ENCODE assay signal across 17 cellular contexts in genomic region chr22:38835888-38836301, GRCh38. TPM values are rescaled to one million over a fixed set of nuclear protein-coding genes. Genes with fewer than 3 reads are reported as not detected.
DNase-seq lines count a peak whose midpoint lies in the region; ATAC-seq, FAIRE-seq and TF ChIP-seq lines count a peak whose summit lies in the region.
"Had no signal": no experiment of that assay in that cellular context is flagged by ENCODE, and none has a peak within 500 bp of the region (broad histone marks: within the 10 kb centered on the region; RNA-seq: fewer than 3 reads in every experiment).

No MANE protein-coding gene starts in this region.

- H3K4me1 ChIP-seq in IMR-90 (ENCODE audit: control insufficient read depth, insufficient read depth, low read length) (peaks cover 2% of the 10 kb centered on the region; the same call in 1 of the 2 replicates), astrocyte (ENCODE audit: insufficient read depth, low read length) (peaks cover 13% of the 10 kb centered on the region), stomach (peaks cover 0 to 4% (median under 1%) of the 10 kb centered on the region in 4 donors), body of pancreas (peaks cover under 1% of the 10 kb centered on the region)
- H3K4me1 ChIP-seq: foreskin keratinocyte, suprapubic skin had no signal

- no peak overlapping the region for H3K27ac Mint-ChIP-seq in astrocyte (ENCODE audit: unreplicated experiment)
- H3K27ac Mint-ChIP-seq in activated CD4-positive, alpha-beta memory T cell treated with anti-CD3 and anti-CD28 coated beads for 36 hours = no peak overlapping the region
- H3K27ac Mint-ChIP-seq: T-helper 17 cell had no signal

- no peak overlapping the region for H4K5ac ChIP-seq in IMR-90 (ENCODE audit: low read depth, low read length)

- no peak overlapping the region for H3K14ac ChIP-seq in IMR-90 (replicated peaks; ENCODE audit: low read depth, low read length)

- H2AFZ ChIP-seq in IMR-90 (replicated peaks; ENCODE audit: low read length, poor library complexity) = peak overlapping the region; percentile 56
- H2AFZ ChIP-seq in astrocyte (ENCODE audit: low read depth, low read length) = peak overlapping the region; percentile 47

- ATAC-seq in IMR-90 (ENCODE audit: low read depth) (peak; percentile 40), HG03469 (IDR thresholded peaks at IDR 0.05; ENCODE audit: unreplicated experiment) (no peak), body of pancreas (no peak)
- ATAC-seq: foreskin keratinocyte, sciatic nerve, T-helper 17 cell had no signal

- H4K91ac ChIP-seq in IMR-90 (ENCODE audit: insufficient read depth, low read depth, low read length) = no peak overlapping the region

- H3K4me3 ChIP-seq in IMR-90 (ENCODE audit: insufficient read depth, low read depth, low read length) (no peak overlapping the region), astrocyte (ENCODE audit: insufficient read depth, low read depth, low read length) (peak overlapping the region; percentile 26), stomach (no peak overlapping the region), body of pancreas (no peak overlapping the region)
- H3K4me3 ChIP-seq: suprapubic skin had no signal

- H3K9me1 ChIP-seq in IMR-90 (ENCODE audit: insufficient read depth, low read length) = no peaks in the 10 kb centered on the region

- H2BK5ac ChIP-seq in IMR-90 (ENCODE audit: low read depth, low read length, poor library complexity, severe bottlenecking) = no peak overlapping the region

- H3K9ac ChIP-seq in IMR-90 (ENCODE audit: low read depth, low read length) = no peak overlapping the region
- H3K9ac ChIP-seq in astrocyte (ENCODE audit: low read length) = peak overlapping the region; percentile 22

- H3K56ac ChIP-seq in IMR-90 (ENCODE audit: extremely low read depth, insufficient read depth, low read length) = no peak overlapping the region

- H3K4ac ChIP-seq in IMR-90 (ENCODE audit: low read depth, low read length) = no peak overlapping the region

- no peak overlapping the region for H4K8ac ChIP-seq in IMR-90 (ENCODE audit: low read depth in 2 of 2, low read length in 2 of 2)

- WGBS in IMR-90 (ENCODE audit: extremely low coverage in 2 of 2, insufficient read length in 1 of 2), 2 experiments = 70% methylated on average over 4 of the region's 19 CpGs; no CpG with 5 or more reads in 1 of the 2 experiments
- WGBS in stomach, 5 donors = 60 to 73% (median 73%) methylated on average over 19 of the region's 19 CpGs
- WGBS in body of pancreas, 2 donors = 75 to 86% methylated on average over 14 to 19 of the region's 19 CpGs

- intact Hi-C loops in IMR-90 (cut with micrococcal nuclease) = no loop called here
- intact Hi-C loops in stomach (cut with DNase I; ENCODE audit: low total_unique reads) = no loop called here
- intact Hi-C loops in activated CD4-positive, alpha-beta memory T cell treated with anti-CD3 and anti-CD28 coated beads for 36 hours (cut with micrococcal nuclease) = no loop called here
- intact Hi-C loops in body of pancreas (cut with DNase I) = no loop called here

- peaks cover 3% of the 10 kb centered on the region; the same call in 1 of the 2 replicates for H3K27me3 ChIP-seq in IMR-90 (ENCODE audit: control insufficient read depth, insufficient read depth, low read length)
- peaks cover 3% of the 10 kb centered on the region for H3K27me3 ChIP-seq in astrocyte (ENCODE audit: insufficient read depth, low read length)
- peaks cover 0 to 4% (median 0%) of the 10 kb centered on the region in 3 donors for H3K27me3 ChIP-seq in stomach
- H3K27me3 ChIP-seq in body of pancreas = no peaks in the 10 kb centered on the region

- peaks cover 6% of the 10 kb centered on the region for H3K36me3 Mint-ChIP-seq in astrocyte (ENCODE audit: low read depth, unreplicated experiment)
- H3K36me3 Mint-ChIP-seq in activated CD4-positive, alpha-beta memory T cell treated with anti-CD3 and anti-CD28 coated beads for 36 hours = no peaks in the 10 kb centered on the region

- no peak overlapping the region for H2BK15ac ChIP-seq in IMR-90 (ENCODE audit: low read depth, low read length)

- H3K9me3 ChIP-seq in IMR-90 (ENCODE audit: control insufficient read depth, insufficient read depth, low read length) (no peaks in the 10 kb centered on the region), astrocyte (ENCODE audit: insufficient read depth, low read depth, low read length) (no peaks in the 10 kb centered on the region), stomach (no peaks in the 10 kb centered on the region), body of pancreas (no peaks in the 10 kb centered on the region)
- H3K9me3 ChIP-seq: suprapubic skin had no signal

- peaks cover 5% of the 10 kb centered on the region for H3K4me1 Mint-ChIP-seq in astrocyte (ENCODE audit: low read depth, unreplicated experiment)
- H3K4me1 Mint-ChIP-seq in activated CD4-positive, alpha-beta memory T cell treated with anti-CD3 and anti-CD28 coated beads for 36 hours (ENCODE audit: low read depth) = no peaks in the 10 kb centered on the region

- no peaks in the 10 kb centered on the region for H3K9me3 Mint-ChIP-seq in astrocyte (ENCODE audit: unreplicated experiment)
- H3K9me3 Mint-ChIP-seq in activated CD4-positive, alpha-beta memory T cell treated with anti-CD3 and anti-CD28 coated beads for 36 hours = no peaks in the 10 kb centered on the region

- no peak overlapping the region for H3K27ac ChIP-seq in IMR-90 (ENCODE audit: insufficient read depth, low read length)
- H3K27ac ChIP-seq in astrocyte (ENCODE audit: low read depth, low read length) = no peak overlapping the region
- H3K27ac ChIP-seq in stomach = no peak overlapping the region
- H3K27ac ChIP-seq in body of pancreas = no peak overlapping the region
- H3K27ac ChIP-seq: foreskin keratinocyte, suprapubic skin had no signal

- H2AK5ac ChIP-seq in IMR-90 (ENCODE audit: low read depth, low read length) = no peak overlapping the region

- CTCF ChIA-PET in IMR-90 (lab: Yijun Ruan, JAX) = interaction anchor here (1.5 kb wide), 1 partner anchor 67 kb away, joined by 3 read pairs; no protein-coding TSS in a partner anchor
- CTCF ChIA-PET in activated CD4-positive, alpha-beta memory T cell treated with anti-CD3 and anti-CD28 coated beads for 36 hours (lab: Charles Lee) = interaction anchor here (3.7 kb wide), 1 partner anchor 34 kb away, joined by 17 read pairs; no protein-coding TSS in a partner anchor

- no peak overlapping the region for H2BK20ac ChIP-seq in IMR-90 (ENCODE audit: low read depth, low read length)

- H3K4me2 ChIP-seq in IMR-90 (ENCODE audit: low read depth, low read length) (no peak overlapping the region), astrocyte (ENCODE audit: low read length) (peak overlapping the region; percentile 79)

- H4K20me1 ChIP-seq in IMR-90 (ENCODE audit: insufficient read depth, low read length) = no peaks in the 10 kb centered on the region; the same call in 1 of the 2 replicates
- peaks cover 7% of the 10 kb centered on the region for H4K20me1 ChIP-seq in astrocyte (ENCODE audit: insufficient read depth, low read length)

- TF ChIP-seq RAD21 in IMR-90 (IDR thresholded peaks at IDR 0.05; ENCODE audit: low read length) = no peak

- no TSS peak for BruUV-seq in IMR-90 (replicated peaks; lab: Mats Ljungman, UMichigan)

- no peak overlapping the region for H3K23ac ChIP-seq in IMR-90 (ENCODE audit: low read depth, low read length)

- H2AK9ac ChIP-seq in IMR-90 (replicated peaks; ENCODE audit: low read depth, low read length, poor library complexity) = no peak overlapping the region

- H3K27me3 Mint-ChIP-seq in astrocyte (ENCODE audit: low read depth, unreplicated experiment) = peaks cover 47% of the 10 kb centered on the region
- peaks cover 2% of the 10 kb centered on the region for H3K27me3 Mint-ChIP-seq in activated CD4-positive, alpha-beta memory T cell treated with anti-CD3 and anti-CD28 coated beads for 36 hours

- TF ChIP-seq CTCF in IMR-90 (conservative IDR thresholded peaks at IDR 0.05; ENCODE audit: low read depth, low read length) (no peak), astrocyte (IDR thresholded peaks at IDR 0.05; ENCODE audit: insufficient read depth, low read depth, low read length) (no peak), stomach (IDR thresholded peaks at IDR 0.05) (no peak), body of pancreas (IDR thresholded peaks at IDR 0.05) (no peak)

- FAIRE-seq in astrocyte (lab: Jason Lieb, UNC) = no peak

- no peak for TF ChIP-seq EP300 in stomach (IDR thresholded peaks at IDR 0.05)

- POLR2A ChIA-PET in IMR-90 (lab: Charles Lee; ENCODE audit: unreplicated experiment) = interaction anchor here (0.6 kb wide), 1 partner anchor 12 kb away, joined by 8 read pairs; no protein-coding TSS in a partner anchor
- POLR2A ChIA-PET in activated CD4-positive, alpha-beta memory T cell treated with anti-CD3 and anti-CD28 coated beads for 36 hours (lab: Charles Lee) = no interaction called here

- H3K18ac ChIP-seq in IMR-90 (ENCODE audit: low read depth, low read length) = no peak overlapping the region

- no peaks in the 10 kb centered on the region for H3K36me3 ChIP-seq in IMR-90 (ENCODE audit: control insufficient read depth, insufficient read depth, low read length)
- H3K36me3 ChIP-seq in astrocyte (ENCODE audit: insufficient read depth, low read length) = no peaks in the 10 kb centered on the region
- no peaks in the 10 kb centered on the region for H3K36me3 ChIP-seq in stomach
- H3K36me3 ChIP-seq in body of pancreas (replicated peaks in 1 of 2; ENCODE audit: insufficient read depth in 1 of 2, low read depth in 2 of 2) = no peaks in the 10 kb centered on the region
- H3K36me3 ChIP-seq: suprapubic skin had no signal

- dilution Hi-C loops in IMR-90 (cut with HindIII; ENCODE audit: low sequenced_read_pairs, unreplicated experiment) = no loop called here

- DNase-seq in ELR (ENCODE audit: low read depth) = peak; percentile 76
- peak; percentile 69 for DNase-seq in IMR-90
- peak; percentile 85 for DNase-seq in astrocyte (ENCODE audit: low read depth)
- DNase-seq in non-pigmented ciliary epithelial cell (ENCODE audit: low read depth) = peak; percentile 17
- no peak for DNase-seq in stomach
- no peak for DNase-seq in activated CD4-positive, alpha-beta memory T cell treated with anti-CD3 and anti-CD28 coated beads for 36 hours
- no peak for DNase-seq in body of pancreas
- DNase-seq: activated CD4-positive, CD25-positive, alpha-beta regulatory T cell treated with anti-CD3 and anti-CD28 coated beads, Interleukin-2, amount 50 U/mL, for 72 hours; foreskin keratinocyte; MM.1S; NCI-H1694 treated with DMSO at 0.1 percent for 48 hours; NCI-H446 treated with DMSO at 0.1 percent for 48 hours; SIG-M5; T-helper 17 cell had no signal

- H3K79me1 ChIP-seq in IMR-90 (ENCODE audit: low read depth in 1 of 2, low read length in 2 of 2) = no peaks in the 10 kb centered on the region

- in situ Hi-C loops in IMR-90 (cut with MboI; ENCODE audit: low sequenced_read_pairs) = no loop called here

- H3K4me3 Mint-ChIP-seq in astrocyte (ENCODE audit: unreplicated experiment) = no peak overlapping the region
- H3K4me3 Mint-ChIP-seq in activated CD4-positive, alpha-beta memory T cell treated with anti-CD3 and anti-CD28 coated beads for 36 hours = no peak overlapping the region
- H3K4me3 Mint-ChIP-seq: T-helper 17 cell had no signal

- TF ChIP-seq POLR2A in IMR-90 (IDR thresholded peaks at IDR 0.05; ENCODE audit: low read depth, low read length) (no peak), stomach (IDR thresholded peaks at IDR 0.05) (no peak), body of pancreas (IDR thresholded peaks at IDR 0.05) (no peak)

- H3K79me2 ChIP-seq in astrocyte (ENCODE audit: insufficient read depth, low read length) = no peaks in the 10 kb centered on the region

- no peak overlapping the region for H2BK120ac ChIP-seq in IMR-90 (ENCODE audit: low read depth, low read length)

RNA-seq across cellular contexts. Expression of gene NPTXR, which starts 7.9 kb away (rescaled TPM):
- total RNA-seq in IMR-90 (2012; rRNA removed) (0.28 and 0.36 TPM in 2 replicates), astrocyte (5.1 and 5.4 TPM in 2 replicates), stomach (10 to 100 TPM in 2 of 5 donors, 1 to 10 TPM in 3; 1.2 to 19.6 (median 4.1) TPM), body of pancreas (10 to 100 TPM in 1 of 2 donors, 1 to 10 TPM in 1; 6.0 to 10.5 TPM)
- polyA plus RNA-seq in IMR-90 (2012; rRNA removed) (1.8 and 2.2 TPM in 2 replicates), stomach (1 to 10 TPM in 2 of 3 donors, under 1 TPM in 1; 0.46 to 2.4 (median 2.2) TPM)
- polyA plus RNA-seq in IMR-90 (2012; cell fraction: cytosol; rRNA removed) = 1.3 and 2.3 TPM in 2 replicates
- polyA plus RNA-seq in IMR-90 (2012; cell fraction: nucleus; rRNA removed; ENCODE audit: low replicate concordance) = 1.4 and 1.6 TPM in 2 replicates
- 1 to 10 TPM; 1.9 to 2.5 TPM for total RNA-seq in activated CD4-positive, alpha-beta memory T cell treated with anti-CD3 and anti-CD28 coated beads for 36 hours

RNA-seq across cellular contexts. Expression of gene CBX6, which starts 36.1 kb away (rescaled TPM):
- total RNA-seq in IMR-90 (2012; rRNA removed) = 15.2 and 17.5 TPM in 2 replicates
- polyA plus RNA-seq in IMR-90 (2012; rRNA removed) = 19.0 and 19.9 TPM in 2 replicates
- polyA plus RNA-seq in IMR-90 (2012; cell fraction: cytosol; rRNA removed) = 9.6 and 14.6 TPM in 2 replicates
- 26.7 and 45.8 TPM in 2 replicates for polyA plus RNA-seq in IMR-90 (2012; cell fraction: nucleus; rRNA removed; ENCODE audit: low replicate concordance)
- 34.9 and 38.9 TPM in 2 replicates for total RNA-seq in astrocyte
- total RNA-seq in stomach = 10 to 100 TPM; 15.4 to 46.0 (median 32.9) TPM
- 10 to 100 TPM in 2 of 3 donors, 1 to 10 TPM in 1; 8.9 to 20.3 (median 14.6) TPM for polyA plus RNA-seq in stomach
- 100 to 1,000 TPM; 116 to 117 TPM for total RNA-seq in activated CD4-positive, alpha-beta memory T cell treated with anti-CD3 and anti-CD28 coated beads for 36 hours
- total RNA-seq in body of pancreas = 10 to 100 TPM; 32.7 to 45.2 TPM

RNA-seq across cellular contexts. Expression of gene DNAL4, which starts 42.0 kb away (rescaled TPM):
- total RNA-seq in IMR-90 (2012; rRNA removed) (6.1 and 6.9 TPM in 2 replicates), astrocyte (12.8 and 12.9 TPM in 2 replicates), stomach (10 to 100 TPM in 4 of 5 donors, under 1 TPM in 1; 0.58 to 33.0 (median 11.2) TPM), body of pancreas (10 to 100 TPM; 11.4 to 13.8 TPM)
- polyA plus RNA-seq in IMR-90 (2012; rRNA removed) (12.1 and 14.2 TPM in 2 replicates), stomach (10 to 100 TPM; 15.9 to 22.5 (median 21.4) TPM)
- 14.7 and 19.4 TPM in 2 replicates for polyA plus RNA-seq in IMR-90 (2012; cell fraction: cytosol; rRNA removed)
- polyA plus RNA-seq in IMR-90 (2012; cell fraction: nucleus; rRNA removed; ENCODE audit: low replicate concordance) = 7.3 and 9.3 TPM in 2 replicates
- total RNA-seq in activated CD4-positive, alpha-beta memory T cell treated with anti-CD3 and anti-CD28 coated beads for 36 hours = 1 to 10 TPM; 7.7 to 8.3 TPM

Comparison
In these comparisons a context has a peak if more than half of its experiments do, and no peak if none do; other contexts are left out.
1. DNase-seq: peak in ELR (single experiment), IMR-90 (single experiment), astrocyte (single experiment) and non-pigmented ciliary epithelial cell (single experiment); none in stomach (single experiment), activated CD4-positive, alpha-beta memory T cell treated with anti-CD3 and anti-CD28 coated beads for 36 hours (single experiment) and body of pancreas (0 of 4).